Comparison of ENCODE assay signal across 1 cellular context in genomic region chr12:124857921-124858461, GRCh38.
TF ChIP-seq lines count a peak whose summit lies in the region.

No MANE protein-coding gene starts in this region.

TF ChIP-seq in GM12878, 131 proteins besides CTCF, POLR2A, EP300 and RAD21:
- no peak for TF ChIP-seq SIN3A (IDR thresholded peaks at IDR 0.05; ENCODE audit: low read depth, low read length)
- TF ChIP-seq, protein P1, sequence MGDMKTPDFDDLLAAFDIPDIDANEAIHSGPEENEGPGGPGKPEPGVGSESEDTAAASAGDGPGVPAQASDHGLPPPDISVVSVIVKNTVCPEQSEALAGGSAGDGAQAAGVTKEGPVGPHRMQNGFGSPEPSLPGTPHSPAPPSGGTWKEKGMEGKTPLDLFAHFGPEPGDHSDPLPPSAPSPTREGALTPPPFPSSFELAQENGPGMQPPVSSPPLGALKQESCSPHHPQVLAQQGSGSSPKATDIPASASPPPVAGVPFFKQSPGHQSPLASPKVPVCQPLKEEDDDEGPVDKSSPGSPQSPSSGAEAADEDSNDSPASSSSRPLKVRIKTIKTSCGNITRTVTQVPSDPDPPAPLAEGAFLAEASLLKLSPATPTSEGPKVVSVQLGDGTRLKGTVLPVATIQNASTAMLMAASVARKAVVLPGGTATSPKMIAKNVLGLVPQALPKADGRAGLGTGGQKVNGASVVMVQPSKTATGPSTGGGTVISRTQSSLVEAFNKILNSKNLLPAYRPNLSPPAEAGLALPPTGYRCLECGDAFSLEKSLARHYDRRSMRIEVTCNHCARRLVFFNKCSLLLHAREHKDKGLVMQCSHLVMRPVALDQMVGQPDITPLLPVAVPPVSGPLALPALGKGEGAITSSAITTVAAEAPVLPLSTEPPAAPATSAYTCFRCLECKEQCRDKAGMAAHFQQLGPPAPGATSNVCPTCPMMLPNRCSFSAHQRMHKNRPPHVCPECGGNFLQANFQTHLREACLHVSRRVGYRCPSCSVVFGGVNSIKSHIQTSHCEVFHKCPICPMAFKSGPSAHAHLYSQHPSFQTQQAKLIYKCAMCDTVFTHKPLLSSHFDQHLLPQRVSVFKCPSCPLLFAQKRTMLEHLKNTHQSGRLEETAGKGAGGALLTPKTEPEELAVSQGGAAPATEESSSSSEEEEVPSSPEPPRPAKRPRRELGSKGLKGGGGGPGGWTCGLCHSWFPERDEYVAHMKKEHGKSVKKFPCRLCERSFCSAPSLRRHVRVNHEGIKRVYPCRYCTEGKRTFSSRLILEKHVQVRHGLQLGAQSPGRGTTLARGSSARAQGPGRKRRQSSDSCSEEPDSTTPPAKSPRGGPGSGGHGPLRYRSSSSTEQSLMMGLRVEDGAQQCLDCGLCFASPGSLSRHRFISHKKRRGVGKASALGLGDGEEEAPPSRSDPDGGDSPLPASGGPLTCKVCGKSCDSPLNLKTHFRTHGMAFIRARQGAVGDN (IDR thresholded peaks at IDR 0.05): 0 out of 2 replicates have a peak, but pooled peaks have one; percentile 1
